Comparison of ENCODE assay signal across 5 cellular contexts in genomic region chr2:151880586-151880985, GRCh38.
"Had no signal": no experiment of that assay in that cellular context is flagged by ENCODE, and none has a peak within 500 bp of the region (broad histone marks: within the 10 kb centered on the region; RNA-seq: fewer than 3 reads in every experiment).

No MANE protein-coding gene starts in this region.

- H3K4me3 ChIP-seq: GM23338, K562 had no signal

- DNase-seq: H9, HCEC 1CT, IMR-90 had no signal

- ATAC-seq: GM23338, K562 had no signal
